ENCODE assay signal across 19 cellular contexts in genomic region chr7:17269345-17270221, GRCh38.
"Had no signal": no experiment of that assay in that cellular context is flagged by ENCODE, and none has a peak within 500 bp of the region (broad histone marks: within the 10 kb centered on the region; RNA-seq: fewer than 3 reads in every experiment).

No MANE protein-coding gene starts in this region.

- H3K79me2 ChIP-seq: hepatocyte had no signal

- H3K4me3 ChIP-seq: coronary artery, hepatocyte, lung, right atrium auricular region, smooth muscle cell, suprapubic skin, thyroid gland, vagina had no signal

- DNase-seq: effector CD4-positive, alpha-beta T cell; foreskin melanocyte; head of caudate nucleus; left colon; left ventricle myocardium superior; mesendoderm; naive thymus-derived CD8-positive, alpha-beta T cell; stimulated activated CD4-positive, alpha-beta T cell treated with anti-CD3 and anti-CD28 coated beads, Interleukin-2, amount 100 ng/mL, for 48 hours; stimulated activated naive CD8-positive, alpha-beta T cell treated with anti-CD3 and anti-CD28 coated beads, Interleukin-15, Interleukin-2, amounts not matched to agents 100 U/mL and 50 U/mL, for 24 hours; thyroid gland had no signal

- ATAC-seq: left colon; left ventricle myocardium superior; naive thymus-derived CD8-positive, alpha-beta T cell; stimulated activated naive CD8-positive, alpha-beta T cell treated with anti-CD3 and anti-CD28 coated beads, Interleukin-15, Interleukin-2, amounts not matched to agents 100 U/mL and 50 U/mL, for 24 hours had no signal

- H2AFZ ChIP-seq: hepatocyte had no signal

- H3K4me1 ChIP-seq: right atrium auricular region, thyroid gland had no signal

- H3K9me3 ChIP-seq: neutrophil, thyroid gland had no signal

- H3K4me2 ChIP-seq: hepatocyte, smooth muscle cell had no signal

- H3K27ac ChIP-seq: coronary artery, hepatocyte, neutrophil, right atrium auricular region, suprapubic skin, thyroid gland, vagina had no signal

- H3K36me3 Mint-ChIP-seq: type B pancreatic cell had no signal

- H3K36me3 ChIP-seq: neutrophil, right atrium auricular region, suprapubic skin, thyroid gland, vagina had no signal

- H3K27me3 Mint-ChIP-seq: naive thymus-derived CD8-positive, alpha-beta T cell; type B pancreatic cell had no signal

- H3K4me3 Mint-ChIP-seq: type B pancreatic cell had no signal

- H3K27ac Mint-ChIP-seq: type B pancreatic cell had no signal

- H3K27me3 ChIP-seq: hepatocyte, neutrophil, right atrium auricular region, suprapubic skin, thyroid gland, vagina had no signal
